1 cellular context compared by ENCODE assay signal in genomic region chr1:160671603-160672002, GRCh38.
TF ChIP-seq lines count a peak whose summit lies in the region.

No MANE protein-coding gene starts in this region.

TF ChIP-seq in GM23338, 12 proteins besides CTCF, POLR2A, EP300 and RAD21 (continued from another document):
- TF ChIP-seq ZNF462 (CRISPR knock-in tag; IDR thresholded peaks at IDR 0.05): no peak
- no peak for TF ChIP-seq EZH2 (IDR thresholded peaks at IDR 0.05; ENCODE audit: low read depth, unreplicated experiment)
- TF ChIP-seq STAT1 (IDR thresholded peaks at IDR 0.05; ENCODE audit: unreplicated experiment): no peak
- TF ChIP-seq CREB1 (CRISPR knock-in tag; IDR thresholded peaks at IDR 0.05; ENCODE audit: low read depth): no peak
TF ChIP-seq in GM23338: peak in this region for 0.
